ENCODE assay signal across 8 cellular contexts in the genomic region with DNA sequence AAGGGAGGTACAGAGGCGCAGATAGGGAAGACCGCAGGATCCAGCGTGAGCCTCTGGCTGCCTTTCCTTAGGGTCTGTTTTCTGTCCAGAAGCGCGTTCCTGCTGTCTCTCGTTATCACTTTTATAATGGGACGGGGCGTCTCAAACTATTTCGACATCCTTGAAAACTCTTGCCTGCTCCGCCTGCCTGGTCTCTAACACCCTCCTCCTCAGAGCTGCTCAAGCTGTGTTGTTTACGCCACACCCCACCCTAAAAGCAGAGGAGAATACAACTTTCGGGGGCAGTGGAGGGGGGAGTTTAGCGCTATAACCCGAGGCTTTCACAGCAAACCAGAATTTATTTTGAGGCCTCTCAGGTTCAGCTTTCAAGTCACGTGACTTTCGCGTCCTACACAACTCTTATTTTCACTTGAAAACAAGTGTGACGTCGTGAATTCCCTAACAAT. TPM values are rescaled to one million over a fixed set of nuclear protein-coding genes. Genes with fewer than 3 reads are reported as not detected.
DNase-seq lines count a peak whose midpoint lies in the region; ATAC-seq lines count a peak whose summit lies in the region.

No MANE protein-coding gene starts in this region.

- no peaks in the 10 kb centered on the region for H3K27me3 ChIP-seq in neuron (ENCODE audit: insufficient read depth, low read length)

- H3K9me3 ChIP-seq in T-helper 17 cell (ENCODE audit: control insufficient read depth, low read length, poor library complexity, severe bottlenecking) (no peaks in the 10 kb centered on the region), neuron (ENCODE audit: low read length) (no peaks in the 10 kb centered on the region)

- peak overlapping the region; percentile 37 for H2AFZ ChIP-seq in neuron (ENCODE audit: low read depth, low read length)

- no peaks in the 10 kb centered on the region for H3K27me3 Mint-ChIP-seq in activated naive CD4-positive, alpha-beta T cell treated with anti-CD3 and anti-CD28 coated beads, Interleukin-2, amount 50 U/mL, for 24 hours
- no peaks in the 10 kb centered on the region for H3K27me3 Mint-ChIP-seq in T-helper 17 cell

- H3K27ac Mint-ChIP-seq in activated naive CD4-positive, alpha-beta T cell treated with anti-CD3 and anti-CD28 coated beads, Interleukin-2, amount 50 U/mL, for 24 hours, result peak overlapping the region; percentile 21
- H3K27ac Mint-ChIP-seq in T-helper 17 cell, result peak overlapping the region; percentile 61

- peaks cover 1% of the 10 kb centered on the region for H3K36me3 Mint-ChIP-seq in activated naive CD4-positive, alpha-beta T cell treated with anti-CD3 and anti-CD28 coated beads, Interleukin-2, amount 50 U/mL, for 24 hours
- no peaks in the 10 kb centered on the region for H3K36me3 Mint-ChIP-seq in T-helper 17 cell (ENCODE audit: low read depth)

- peaks cover 29% of the 10 kb centered on the region for H3K4me1 Mint-ChIP-seq in activated naive CD4-positive, alpha-beta T cell treated with anti-CD3 and anti-CD28 coated beads, Interleukin-2, amount 50 U/mL, for 24 hours
- peaks cover 15% of the 10 kb centered on the region for H3K4me1 Mint-ChIP-seq in T-helper 17 cell

- H3K4me1 ChIP-seq in neuron (ENCODE audit: insufficient read depth, low read length), result peaks cover 15% of the 10 kb centered on the region

- H3K4me3 ChIP-seq in neuron (ENCODE audit: low read length), result peak overlapping the region; percentile 51

- ATAC-seq in T-helper 17 cell (peak; percentile 22), HG02973 (IDR thresholded peaks at IDR 0.05; ENCODE audit: unreplicated experiment) (no peak)

- no peaks in the 10 kb centered on the region for H3K36me3 ChIP-seq in neuron (ENCODE audit: insufficient read depth, low read length)

- H3K9me3 Mint-ChIP-seq in activated naive CD4-positive, alpha-beta T cell treated with anti-CD3 and anti-CD28 coated beads, Interleukin-2, amount 50 U/mL, for 24 hours, result no peaks in the 10 kb centered on the region

- H3K4me3 Mint-ChIP-seq in activated naive CD4-positive, alpha-beta T cell treated with anti-CD3 and anti-CD28 coated beads, Interleukin-2, amount 50 U/mL, for 24 hours, result peak overlapping the region; percentile 86
- peak overlapping the region; percentile 88 for H3K4me3 Mint-ChIP-seq in T-helper 17 cell

- DNase-seq in activated naive CD4-positive, alpha-beta T cell treated with anti-CD3 and anti-CD28 coated beads, Interleukin-2, amount 50 U/mL, for 16 hours, result no peak
- DNase-seq in T-helper 17 cell (no peak), fibroblast of peridontal ligament (ENCODE audit: extremely low read depth) (peak; percentile 66), activated gamma-delta T cell (lab: John Stamatoyannopoulos, UW) (no peak), NCI-H2171 (lab: John Stamatoyannopoulos, UW) (no peak)

RNA-seq across cellular contexts. Expression of gene FAM3A, which starts 0.6 kb away (rescaled TPM):
- 10 to 100 TPM; 32.5 to 34.0 TPM for total RNA-seq in T-helper 17 cell

RNA-seq across cellular contexts. Expression of gene SLC10A3, which starts 26.2 kb away (rescaled TPM):
- total RNA-seq in T-helper 17 cell, result 10 to 100 TPM; 23.9 to 29.5 TPM

RNA-seq across cellular contexts. Expression of gene G6PD, which starts 30.0 kb away (rescaled TPM):
- 10 to 100 TPM; 28.5 to 44.9 TPM for total RNA-seq in T-helper 17 cell

RNA-seq across cellular contexts. Expression of gene UBL4A, which starts 30.3 kb away (rescaled TPM):
- 10 to 100 TPM; 15.2 to 30.6 TPM for total RNA-seq in T-helper 17 cell

RNA-seq across cellular contexts. Expression of gene IKBKG, which starts 30.7 kb away (rescaled TPM):
- total RNA-seq in T-helper 17 cell, result 10 to 100 TPM; 35.9 to 45.1 TPM
